In genomic region chr4:26884486-26884988, GRCh38 we compare ENCODE assay signal across 8 cellular contexts. TPM values are rescaled to one million over a fixed set of nuclear protein-coding genes. Genes with fewer than 3 reads are reported as not detected.
DNase-seq lines count a peak whose midpoint lies in the region; ATAC-seq and TF ChIP-seq lines count a peak whose summit lies in the region.

No MANE protein-coding gene starts in this region.

- peaks cover 5% of the 10 kb centered on the region for H3K9me3 Mint-ChIP-seq in activated CD4-positive, alpha-beta T cell treated with anti-CD3 and anti-CD28 coated beads, Interleukin-2, amount 10 ng/mL, durations not matched to agents 7 days and 5 days
- no peaks in the 10 kb centered on the region for H3K9me3 Mint-ChIP-seq in CD14-positive monocyte

- peak overlapping the region; percentile 43 for H3K9ac ChIP-seq in SU-DHL-6 (ENCODE audit: low read length)

- peak overlapping the region; percentile 94 for H3K27ac Mint-ChIP-seq in activated CD4-positive, alpha-beta T cell treated with anti-CD3 and anti-CD28 coated beads, Interleukin-2, amount 10 ng/mL, durations not matched to agents 7 days and 5 days
- peak overlapping the region in 3 of 7 donors; percentile 56 to 92 (median 82) for H3K27ac Mint-ChIP-seq in CD14-positive monocyte

- H4K20me1 ChIP-seq in SU-DHL-6 (ENCODE audit: low read depth, low read length): peaks cover 13% of the 10 kb centered on the region

- peaks cover 10% of the 10 kb centered on the region for H3K36me3 ChIP-seq in SU-DHL-6 (ENCODE audit: low read length)

- no peaks in the 10 kb centered on the region for H3K9me2 ChIP-seq in SU-DHL-6 (replicated peaks; ENCODE audit: insufficient read depth, low read length)

- intact Hi-C loops in CD14-positive monocyte (cut with micrococcal nuclease): no loop called here

- H3K4me3 Mint-ChIP-seq in activated CD4-positive, alpha-beta T cell treated with anti-CD3 and anti-CD28 coated beads, Interleukin-2, amount 10 ng/mL, durations not matched to agents 7 days and 5 days: peak overlapping the region; percentile 67
- no peak overlapping the region for H3K4me3 Mint-ChIP-seq in CD14-positive monocyte

- no peak for TF ChIP-seq CTCF in SU-DHL-6 (IDR thresholded peaks at IDR 0.05; ENCODE audit: insufficient read depth, low read length, poor library complexity, severe bottlenecking)
- no peak for TF ChIP-seq CTCF in CD14-positive monocyte (IDR thresholded peaks at IDR 0.05)
- no peak for TF ChIP-seq CTCF in RWPE1 (conservative IDR thresholded peaks at IDR 0.05; ENCODE audit: low read depth)

- no peaks in the 10 kb centered on the region for H3K27me3 ChIP-seq in SU-DHL-6 (ENCODE audit: low read length)

- peak overlapping the region; percentile 29 for H3K4me3 ChIP-seq in SU-DHL-6 (ENCODE audit: insufficient read depth, low read length, poor library complexity, severe bottlenecking)

- H3K4me2 ChIP-seq in SU-DHL-6 (ENCODE audit: low read depth, low read length, poor library complexity, severe bottlenecking): peak overlapping the region; percentile 97

- no peaks in the 10 kb centered on the region for H3K27me3 Mint-ChIP-seq in activated CD4-positive, alpha-beta T cell treated with anti-CD3 and anti-CD28 coated beads, Interleukin-2, amount 10 ng/mL, durations not matched to agents 7 days and 5 days
- H3K27me3 Mint-ChIP-seq in CD14-positive monocyte (ENCODE audit: low read depth in 3 of 3): peaks cover 1 to 5% (median 2%) of the 10 kb centered on the region in 3 donors

- CTCF ChIA-PET in activated CD4-positive, alpha-beta T cell treated with anti-CD3 and anti-CD28 coated beads, Interleukin-2, amount 10 ng/mL, durations not matched to agents 7 days and 5 days (lab: Charles Lee): interaction anchor here (0.8 to 1.1 kb wide), 2 partner anchors 19 to 115 kb away, joined by 3 read pairs; no protein-coding TSS in a partner anchor
- CTCF ChIA-PET in RWPE1 (lab: Yijun Ruan, JAX): interaction anchor here (0.7 kb wide), 1 partner anchor 385 kb away, joined by 3 read pairs; no protein-coding TSS in a partner anchor

- H3K27ac ChIP-seq in SU-DHL-6 (ENCODE audit: low read depth, low read length) (peak overlapping the region; percentile 91), RWPE1 (no peak overlapping the region)

- no peaks in the 10 kb centered on the region for H3K9me3 ChIP-seq in SU-DHL-6 (ENCODE audit: insufficient read depth, low read length)

- H2AFZ ChIP-seq in SU-DHL-6 (ENCODE audit: low read depth, low read length, severe bottlenecking): no peak overlapping the region

- peak; percentile 62 for ATAC-seq in HG02798 (IDR thresholded peaks at IDR 0.05; ENCODE audit: poor library complexity, unreplicated experiment)
- ATAC-seq in stimulated activated naive CD8-positive, alpha-beta T cell treated with anti-CD3 and anti-CD28 coated beads, Interleukin-15, Interleukin-2, amounts not matched to agents 100 U/mL and 50 U/mL, for 24 hours: peak; percentile 77
- no peak for ATAC-seq in left lobe of liver

- no peak for DNase-seq in activated CD4-positive, alpha-beta T cell treated with anti-CD3 and anti-CD28 coated beads, Interleukin-2, amount 10 ng/mL, durations not matched to agents 7 days and 5 days
- no peak for DNase-seq in activated CD4-positive, alpha-beta T cell treated with anti-CD3 and anti-CD28 coated beads, Interleukin-2, amount 50 U/mL, for 1 hour
- DNase-seq in stimulated activated naive CD8-positive, alpha-beta T cell treated with anti-CD3 and anti-CD28 coated beads, Interleukin-15, Interleukin-2, amounts not matched to agents 100 U/mL and 50 U/mL, for 24 hours: no peak
- DNase-seq in left lobe of liver (ENCODE audit: low spot score) (no peak), CD14-positive monocyte (ENCODE audit: low spot score) (no peak), RWPE1 (ENCODE audit: low spot score) (no peak)

- H3F3A ChIP-seq in SU-DHL-6 (ENCODE audit: insufficient read depth): peaks cover 43% of the 10 kb centered on the region

- H3K36me3 Mint-ChIP-seq in activated CD4-positive, alpha-beta T cell treated with anti-CD3 and anti-CD28 coated beads, Interleukin-2, amount 10 ng/mL, durations not matched to agents 7 days and 5 days (ENCODE audit: low read depth): peaks cover 28% of the 10 kb centered on the region
- H3K36me3 Mint-ChIP-seq in CD14-positive monocyte: peaks cover 2 to 3% of the 10 kb centered on the region in 2 donors

- peaks cover 98% of the 10 kb centered on the region for H3K79me2 ChIP-seq in SU-DHL-6 (ENCODE audit: insufficient read depth, low read length)

- H3K4me1 Mint-ChIP-seq in activated CD4-positive, alpha-beta T cell treated with anti-CD3 and anti-CD28 coated beads, Interleukin-2, amount 10 ng/mL, durations not matched to agents 7 days and 5 days: peaks cover 77% of the 10 kb centered on the region
- peaks cover 40% of the 10 kb centered on the region for H3K4me1 Mint-ChIP-seq in CD14-positive monocyte

- POLR2A ChIA-PET in activated CD4-positive, alpha-beta T cell treated with anti-CD3 and anti-CD28 coated beads, Interleukin-2, amount 10 ng/mL, durations not matched to agents 7 days and 5 days (lab: Charles Lee): interaction anchor here (0.7 to 2.1 kb wide), 2 partner anchors 9 to 24 kb away, joined by 3 to 9 read pairs; partner anchors contain the start of gene STIM2
- POLR2A ChIA-PET in RWPE1 (lab: Yijun Ruan, JAX; ENCODE audit: low non-redundant PET): no interaction called here

RNA-seq across cellular contexts. Expression of gene STIM2, which starts 23.9 kb away (rescaled TPM):
- 10 to 100 TPM; 56.2 to 61.0 TPM for total RNA-seq in activated CD4-positive, alpha-beta T cell treated with anti-CD3 and anti-CD28 coated beads, Interleukin-2, amount 10 ng/mL, durations not matched to agents 7 days and 5 days
- 12.8 TPM for total RNA-seq in left lobe of liver
- 1 to 10 TPM; 8.6 to 8.8 TPM for polyA plus RNA-seq in CD14-positive monocyte
